ENCODE assay signal across 9 cellular contexts in the genomic region with DNA sequence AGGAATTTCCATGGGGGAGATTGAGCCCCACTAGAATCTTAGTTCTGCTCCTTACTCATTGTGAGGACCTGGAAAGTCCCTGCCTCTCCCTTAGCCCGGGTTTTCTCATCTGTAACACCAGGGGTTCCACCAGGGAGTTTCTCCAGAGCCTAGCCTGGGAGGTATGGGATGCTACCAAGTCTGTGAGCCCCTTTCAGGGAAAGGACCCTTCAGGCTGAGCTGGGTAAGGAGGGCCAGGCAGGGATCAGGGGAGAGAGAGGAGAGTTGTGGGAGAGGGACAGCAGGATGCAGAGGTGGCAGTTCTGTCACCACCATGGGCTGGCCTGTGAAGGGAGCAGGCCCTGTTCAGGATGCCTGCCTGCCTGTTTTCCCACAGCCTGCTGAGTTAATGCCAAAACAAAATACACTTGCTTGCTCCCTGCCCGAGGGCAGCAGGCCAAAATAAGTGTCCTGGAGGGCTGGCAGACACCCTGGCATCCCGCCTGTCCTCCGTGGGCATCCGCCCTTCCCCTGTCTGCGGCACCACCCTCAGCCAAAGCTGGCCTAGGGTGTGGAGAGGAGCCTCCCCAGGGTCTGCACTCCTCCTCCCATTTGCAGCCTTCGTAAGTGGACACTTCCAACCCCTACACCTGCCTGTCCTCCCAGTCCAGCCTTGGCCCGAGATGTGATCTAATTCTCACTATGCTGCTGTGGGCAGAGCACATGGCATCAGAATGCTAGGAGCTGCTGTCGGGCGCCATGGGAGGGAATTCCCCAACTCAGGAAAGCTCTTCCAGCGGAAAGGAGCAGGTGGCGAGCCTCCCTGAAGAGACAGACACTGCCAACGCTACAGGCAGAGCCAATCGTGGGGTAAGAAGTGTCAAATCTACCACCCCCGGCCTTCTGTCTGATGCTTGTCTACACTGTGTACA. TPM values are rescaled to one million over a fixed set of nuclear protein-coding genes. Genes with fewer than 3 reads are reported as not detected.
DNase-seq lines count a peak whose midpoint lies in the region; ATAC-seq and TF ChIP-seq lines count a peak whose summit lies in the region.
"Had no signal": no experiment of that assay in that cellular context is flagged by ENCODE, and none has a peak within 500 bp of the region (broad histone marks: within the 10 kb centered on the region; RNA-seq: fewer than 3 reads in every experiment).

No MANE protein-coding gene starts in this region.

- no peaks in the 10 kb centered on the region for H3K9me2 ChIP-seq in MM.1S (replicated peaks; ENCODE audit: insufficient read depth, low read length)

- intact Hi-C loops in Panc1 (cut with micrococcal nuclease; ENCODE audit: unreplicated experiment) (no loop called here), left cardiac atrium (cut with DNase I) (loop anchor here (10.0 kb wide), 1 partner anchor 313 kb away; no protein-coding TSS in a partner anchor), spleen (cut with DNase I; ENCODE audit: low total_unique reads) (no loop called here)

- no peaks in the 10 kb centered on the region for H4K20me1 ChIP-seq in MM.1S (ENCODE audit: insufficient read depth, low read length)

- peaks cover 6% of the 10 kb centered on the region; the same call in 1 of the 2 replicates for H3K4me1 ChIP-seq in Panc1 (ENCODE audit: control insufficient read depth, insufficient read depth, low read length)
- peaks cover 30 to 100% (median 85%) of the 10 kb centered on the region in 6 donors for H3K4me1 ChIP-seq in spleen
- H3K4me1 ChIP-seq in MM.1S (ENCODE audit: low read length) = peaks cover 66% of the 10 kb centered on the region

- BruUV-seq in Panc1 (replicated peaks; lab: Mats Ljungman, UMichigan) = no TSS peak

- 59 to 73% (median 64%) methylated on average over 11 to 15 of the region's 15 CpGs for WGBS in spleen, 5 donors

- H3K9me3 ChIP-seq in Panc1 (ENCODE audit: control insufficient read depth, insufficient read depth, low read depth, low read length) (no peaks in the 10 kb centered on the region), spleen (no peaks in the 10 kb centered on the region), MM.1S (replicated peaks; ENCODE audit: insufficient read depth, low read length) (no peaks in the 10 kb centered on the region)

- CTCF ChIA-PET in Panc1 (lab: Charles Lee) = no interaction called here

- H3K79me2 ChIP-seq in MM.1S (ENCODE audit: low read length) = no peaks in the 10 kb centered on the region

- H3K4me3 ChIP-seq in Panc1 (ENCODE audit: low read depth in 2 of 2, low read length in 2 of 2) (no peak overlapping the region), spleen (no peak overlapping the region), MM.1S (ENCODE audit: low read length) (no peak overlapping the region)

- H3K9ac ChIP-seq in MM.1S (ENCODE audit: low read length) = no peak overlapping the region

- peaks cover 22% of the 10 kb centered on the region for H3F3A ChIP-seq in MM.1S (ENCODE audit: insufficient read depth, low read length)

- H3K36me3 ChIP-seq in Panc1 (ENCODE audit: control insufficient read depth, insufficient read depth, low read length) (no peaks in the 10 kb centered on the region), spleen (no peaks in the 10 kb centered on the region), MM.1S (replicated peaks; ENCODE audit: insufficient read depth, low read length) (no peaks in the 10 kb centered on the region)

- peak; percentile 32 for ATAC-seq in HG02610 (IDR thresholded peaks at IDR 0.05; ENCODE audit: unreplicated experiment)
- ATAC-seq in Panc1 = peak; percentile 25; the same call in 1 of the 2 replicates
- ATAC-seq in left cardiac atrium = peak; percentile 84 to 86
- ATAC-seq in HG02588 (IDR thresholded peaks at IDR 0.05; ENCODE audit: unreplicated experiment) = no peak
- ATAC-seq: activated CD8-positive, alpha-beta memory T cell treated with anti-CD3 and anti-CD28 coated beads, Interleukin-2, amount 10 ng/mL, durations not matched to agents 7 days and 5 days had no signal

- no peak for DNase-seq in Panc1 (ENCODE audit: low read depth, low spot score)
- DNase-seq in left cardiac atrium = peak; percentile 77
- peak; percentile 77 for DNase-seq in spleen
- DNase-seq in activated effector memory CD4-positive, alpha-beta T cell treated with Interleukin-2 at 50 U/mL for 16 hours = no peak
- no peak for DNase-seq in MM.1S
- DNase-seq: activated CD8-positive, alpha-beta memory T cell treated with anti-CD3 and anti-CD28 coated beads, Interleukin-2, amount 10 ng/mL, durations not matched to agents 7 days and 5 days had no signal

- TF ChIP-seq CTCF in Panc1 (IDR thresholded peaks at IDR 0.05) (no peak), spleen (IDR thresholded peaks at IDR 0.05 in 8 of 11, conservative IDR thresholded peaks at IDR 0.05 in 3 of 11) (no peak), MM.1S (IDR thresholded peaks at IDR 0.05; ENCODE audit: low read length) (no peak)

- in situ Hi-C loops in Panc1 (cut with HindIII; ENCODE audit: low pct_unique_long_range_greater_than_20kb, low sequenced_read_pairs) = no loop called here

- H3K27me3 ChIP-seq in Panc1 (ENCODE audit: control insufficient read depth, insufficient read depth, low read length) = no peaks in the 10 kb centered on the region
- H3K27me3 ChIP-seq in spleen (replicated peaks in 1 of 7) = no peaks in the 10 kb centered on the region
- no peaks in the 10 kb centered on the region for H3K27me3 ChIP-seq in MM.1S (replicated peaks; ENCODE audit: insufficient read depth, low read length)

- H3K4me2 ChIP-seq in MM.1S (ENCODE audit: low read depth, low read length) = no peak overlapping the region

- no peak for TF ChIP-seq POLR2A in spleen (IDR thresholded peaks at IDR 0.05)

- POLR2A ChIA-PET in Panc1 (lab: Charles Lee) = no interaction called here

- no peak overlapping the region for H2AFZ ChIP-seq in MM.1S (ENCODE audit: low read length)

- H3K27ac ChIP-seq in Panc1 (ENCODE audit: low read length) (no peak overlapping the region), spleen (peak overlapping the region in 5 of 8 donors; percentile 29 to 98 (median 41)), MM.1S (ENCODE audit: low read length) (no peak overlapping the region)
- H3K27ac ChIP-seq: HL-60 had no signal

RNA-seq across cellular contexts. Expression of gene FCHSD2, which starts 5.9 kb away (rescaled TPM):
- total RNA-seq in Panc1 (2021; ENCODE audit: unreplicated experiment) (31.8 TPM), left cardiac atrium (10 to 100 TPM; 36.0 to 48.0 TPM), spleen (100 to 1,000 TPM in 4 of 7 donors, 10 to 100 TPM in 3; 66.1 to 129 (median 110) TPM)
- 13.9 TPM for polyA plus RNA-seq in Panc1 (2012; ENCODE audit: insufficient read length)
- 10 to 100 TPM; 30.2 to 35.0 (median 32.2) TPM for polyA plus RNA-seq in spleen

Comparison
In these comparisons a context has a peak if more than half of its experiments do, and no peak if none do; other contexts are left out.
1. DNase-seq: peak in left cardiac atrium (single experiment) and spleen (single experiment); none in Panc1 (single experiment), activated effector memory CD4-positive, alpha-beta T cell treated with Interleukin-2 at 50 U/mL for 16 hours (single experiment) and MM.1S (single experiment).
2. H3K27ac ChIP-seq: peak in spleen (5 of 8); none in Panc1 (single experiment) and MM.1S (single experiment).
3. intact Hi-C loops: an anchor here in left cardiac atrium (10.0 kb wide); none called in Panc1 and spleen.